20 cellular contexts compared by ENCODE assay signal in genomic region chrX:132423323-132423722, GRCh38.
"Had no signal": no experiment of that assay in that cellular context is flagged by ENCODE, and none has a peak within 500 bp of the region (broad histone marks: within the 10 kb centered on the region; RNA-seq: fewer than 3 reads in every experiment).

No MANE protein-coding gene starts in this region.

- H3K27me3 ChIP-seq: colonic mucosa, foreskin keratinocyte, gastroesophageal sphincter, hepatocyte, left lung had no signal

- H3K79me2 ChIP-seq: hepatocyte had no signal

- H3K36me3 ChIP-seq: colonic mucosa, esophagus muscularis mucosa, gastroesophageal sphincter, heart left ventricle, left lung, lower lobe of right lung had no signal

- H2AFZ ChIP-seq: hepatocyte had no signal

- H3K9me3 ChIP-seq: colonic mucosa, esophagus muscularis mucosa, gastroesophageal sphincter, heart left ventricle, left lung, lower lobe of right lung had no signal

- H3K27me3 Mint-ChIP-seq: dendritic cell treated with granulocyte-macrophage colony-stimulating factor and Interleukin-4, amounts not matched to agents 40 ng/mL and 50 ng/mL, for 4 days had no signal

- DNase-seq: colonic mucosa; cortex of kidney; effector CD8-positive, alpha-beta T cell; foreskin keratinocyte; heart left ventricle; hypothalamus; left cardiac atrium; left lung; left ventricle myocardium superior; lower lobe of right lung; mesenchymal stem cell; midbrain had no signal

- H3K4me1 ChIP-seq: colonic mucosa, esophagus muscularis mucosa, gastroesophageal sphincter, heart left ventricle, left lung, lower lobe of right lung had no signal

- H3K27ac ChIP-seq: colonic mucosa, esophagus muscularis mucosa, foreskin keratinocyte, gastroesophageal sphincter, heart left ventricle, hepatocyte, left lung, lower lobe of right lung had no signal

- ATAC-seq: foreskin keratinocyte, gastroesophageal sphincter, heart left ventricle, left cardiac atrium, left lung, left ventricle myocardium superior, lower lobe of right lung had no signal

- H3K27ac Mint-ChIP-seq: dendritic cell treated with granulocyte-macrophage colony-stimulating factor and Interleukin-4, amounts not matched to agents 40 ng/mL and 50 ng/mL, for 4 days had no signal

- H3K4me3 ChIP-seq: colonic mucosa, esophagus muscularis mucosa, gastroesophageal sphincter, heart left ventricle, hepatocyte, left lung, lower lobe of right lung had no signal

- H3K4me2 ChIP-seq: hepatocyte had no signal

- H3K9me3 Mint-ChIP-seq: dendritic cell treated with granulocyte-macrophage colony-stimulating factor and Interleukin-4, amounts not matched to agents 40 ng/mL and 50 ng/mL, for 4 days had no signal

- H3K4me3 Mint-ChIP-seq: dendritic cell treated with granulocyte-macrophage colony-stimulating factor and Interleukin-4, amounts not matched to agents 40 ng/mL and 50 ng/mL, for 4 days had no signal

- FAIRE-seq: endothelial cell of umbilical vein, frontal cortex, islet of Langerhans, keratinocyte had no signal
